Comparison of ENCODE assay signal across 1 cellular context in genomic region chr14:44966601-44967336, GRCh38.
TF ChIP-seq lines count a peak whose summit lies in the region.

No MANE protein-coding gene starts in this region.

TF ChIP-seq in K562, 482 proteins besides CTCF, POLR2A, EP300 and RAD21:
- TF ChIP-seq PHF8 (IDR thresholded peaks at IDR 0.05; ENCODE audit: borderline replicate concordance, low read length) = no peak
- TF ChIP-seq ZBTB33 (CRISPR knock-in tag; IDR thresholded peaks at IDR 0.05) = no peak
- TF ChIP-seq PCBP1 (IDR thresholded peaks at IDR 0.05; ENCODE audit: low read depth, low read length, poor library complexity, severe bottlenecking) = no peak
- TF ChIP-seq RBM15 (IDR thresholded peaks at IDR 0.05; ENCODE audit: insufficient read depth, low read length) = no peak
- TF ChIP-seq ZNF764 (CRISPR knock-in tag; IDR thresholded peaks at IDR 0.05; ENCODE audit: low read depth) = no peak
- TF ChIP-seq RBM25 (IDR thresholded peaks at IDR 0.05; ENCODE audit: low read depth, low read length, severe bottlenecking) = peak; percentile 38
- TF ChIP-seq ZNF121 (CRISPR knock-in tag; conservative IDR thresholded peaks at IDR 0.05) = peak; percentile 78
- TF ChIP-seq, protein P1, sequence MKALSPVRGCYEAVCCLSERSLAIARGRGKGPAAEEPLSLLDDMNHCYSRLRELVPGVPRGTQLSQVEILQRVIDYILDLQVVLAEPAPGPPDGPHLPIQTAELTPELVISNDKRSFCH (CRISPR knock-in tag; IDR thresholded peaks at IDR 0.05) = no peak
- TF ChIP-seq, protein P1 (tag; IDR thresholded peaks at IDR 0.05) = no peak
- no peak for TF ChIP-seq MAFK (IDR thresholded peaks at IDR 0.05; ENCODE audit: low read length)
- TF ChIP-seq SIX5 (IDR thresholded peaks at IDR 0.05; ENCODE audit: borderline replicate concordance in 1 of 2, insufficient read depth in 1 of 2, low read depth in 1 of 2, low read length in 2 of 2) = no peak
- no peak for TF ChIP-seq KLF6 (CRISPR knock-in tag; IDR thresholded peaks at IDR 0.05; ENCODE audit: borderline replicate concordance)
TF ChIP-seq in K562: peak in this region for 2.
